In the genomic region with DNA sequence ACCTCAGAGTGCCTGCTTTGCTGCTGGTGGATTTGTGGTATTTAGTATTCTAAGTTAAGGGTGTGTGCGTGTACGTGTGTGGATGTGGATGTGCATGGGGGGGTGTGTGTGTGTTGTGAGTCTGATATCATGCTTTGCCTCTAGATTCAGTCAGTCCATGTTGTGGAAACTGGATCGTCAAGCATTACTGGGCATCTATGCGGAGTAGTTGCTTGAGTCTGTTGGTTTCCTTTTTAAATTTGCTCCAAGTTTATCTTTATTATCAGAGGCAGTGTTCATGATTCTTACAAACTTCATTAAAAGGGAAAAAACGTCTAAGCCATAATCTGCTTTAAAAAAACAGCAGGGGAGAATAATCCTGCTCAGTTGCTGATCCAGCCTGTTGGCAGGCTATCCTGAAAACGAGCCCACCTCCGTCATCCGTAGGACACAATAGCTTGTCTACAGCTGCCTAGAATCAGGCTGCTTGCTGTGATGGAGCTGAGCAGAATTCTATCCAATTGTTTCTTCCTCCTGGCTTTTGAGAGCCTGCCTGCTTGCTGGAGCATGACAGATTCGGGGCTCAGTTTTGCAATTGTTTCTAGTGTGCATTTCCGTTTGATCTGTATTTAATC, we compare ENCODE assay signal across 11 cellular contexts.
DNase-seq lines count a peak whose midpoint lies in the region; TF ChIP-seq lines count a peak whose summit lies in the region.
"Had no signal": no experiment of that assay in that cellular context is flagged by ENCODE, and none has a peak within 500 bp of the region (broad histone marks: within the 10 kb centered on the region; RNA-seq: fewer than 3 reads in every experiment).

No MANE protein-coding gene starts in this region.

- DNase-seq in D341Med (ENCODE audit: low spot score) (peak; percentile 76), NCI-H1092 treated with DMSO at 0.1 percent for 48 hours (lab: John Stamatoyannopoulos, UW) (peak; percentile 71), amniotic epithelial cell (ENCODE audit: low read depth) (peak; percentile 47), medulla oblongata (ENCODE audit: extremely low spot score) (peak; percentile 23), LoVo (ENCODE audit: low spot score) (no peak), ACHN (no peak), Kasumi-1 (lab: John Stamatoyannopoulos, UW) (no peak), GM13977 (ENCODE audit: low spot score) (no peak)
- DNase-seq: CD8-positive, alpha-beta memory T cell; MM.1S; small intestine had no signal

- in situ Hi-C loops in ACHN (cut with HindIII; ENCODE audit: low pct_ligation_motif_present, low pct_unique_long_range_greater_than_20kb, low sequenced_read_pairs) (no loop called here), GM13977 (cut with MboI; ENCODE audit: low pct_unique_long_range_greater_than_20kb, low sequenced_read_pairs, unreplicated experiment) (loop anchor here (10.0 kb wide), 1 partner anchor 369 kb away; no protein-coding TSS in a partner anchor)

- TF ChIP-seq CTCF in GM13977 (IDR thresholded peaks at IDR 0.05; ENCODE audit: extremely low read depth, insufficient read depth, missing control alignments) = no peak

Comparison
In these comparisons a context has a peak if more than half of its experiments do, and no peak if none do; other contexts are left out.
1. DNase-seq: peak in D341Med (single experiment), NCI-H1092 treated with DMSO at 0.1 percent for 48 hours (single experiment), amniotic epithelial cell (single experiment) and medulla oblongata (single experiment); none in LoVo (single experiment), ACHN (single experiment), Kasumi-1 (0 of 2) and GM13977 (single experiment).